1 cellular context compared by ENCODE assay signal in the genomic region with DNA sequence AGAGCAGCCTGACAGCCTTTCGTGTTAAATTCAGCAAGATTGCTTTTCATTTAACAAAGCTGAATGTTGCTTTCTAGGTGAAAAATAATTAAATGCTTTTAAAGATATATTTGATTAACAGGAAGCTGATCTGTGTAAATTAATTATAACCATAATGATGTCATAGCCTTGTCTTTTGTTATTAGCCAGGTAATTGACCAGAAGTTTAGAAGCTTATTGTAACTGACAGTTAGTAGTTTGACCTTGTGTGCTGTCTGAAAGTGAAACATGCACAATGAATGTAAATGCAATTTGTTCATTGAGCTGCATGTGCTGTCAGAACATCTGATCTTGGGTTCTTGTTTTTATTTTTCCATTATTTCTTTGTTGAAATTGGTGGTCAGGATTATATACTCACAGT.
A peak's percentile ranks its signal among the peaks of the same experiment; 100 is the strongest.
TF ChIP-seq lines count a peak whose summit lies in the region.

No MANE protein-coding gene starts in this region.

TF ChIP-seq in HepG2, 621 proteins besides CTCF, POLR2A, EP300 and RAD21:
- TF ChIP-seq ZNF891 (CRISPR knock-in tag; IDR thresholded peaks at IDR 0.05), result no peak
- peak; percentile 51 for TF ChIP-seq ATF7 (IDR thresholded peaks at IDR 0.05)
- no peak for TF ChIP-seq ATF7 (CRISPR knock-in tag; IDR thresholded peaks at IDR 0.05)
